24 cellular contexts compared by ENCODE assay signal in genomic region chr22:22735695-22736611, GRCh38.
"Had no signal": no experiment of that assay in that cellular context is flagged by ENCODE, and none has a peak within 500 bp of the region (broad histone marks: within the 10 kb centered on the region; RNA-seq: fewer than 3 reads in every experiment).

No MANE protein-coding gene starts in this region.

- H3K27me3 ChIP-seq: body of pancreas, cardiac muscle cell, uterus had no signal

- FAIRE-seq: small intestine had no signal

- H3K4me3 Mint-ChIP-seq: activated CD4-positive, alpha-beta memory T cell treated with anti-CD3 and anti-CD28 coated beads, Interleukin-2, amount 10 ng/mL, durations not matched to agents 7 days and 5 days; activated CD4-positive, alpha-beta T cell treated with anti-CD3 and anti-CD28 coated beads, Interleukin-2, amount 10 ng/mL, durations not matched to agents 24 days and 14 days; activated naive CD8-positive, alpha-beta T cell treated with anti-CD3 and anti-CD28 coated beads, Interleukin-2, amount 50 U/mL, for 24 hours; activated T-cell treated with anti-CD3 and anti-CD28 coated beads, Interleukin-2, amount 50 U/mL, for 72 hours; dendritic cell treated with granulocyte-macrophage colony-stimulating factor and Interleukin-4, amounts not matched to agents 40 ng/mL and 50 ng/mL, for 4 days; neural progenitor cell; stimulated activated memory B cell treated with anti-CD40 and anti-IgM and Interleukin-4, amounts not matched to agents 10 μg/mL and 1 μg/mL and 100 μg/mL, for 72 hours had no signal

- H3K4me1 Mint-ChIP-seq: neural progenitor cell; stimulated activated memory B cell treated with anti-CD40 and anti-IgM and Interleukin-4, amounts not matched to agents 10 μg/mL and 1 μg/mL and 100 μg/mL, for 72 hours had no signal

- H3K9me3 Mint-ChIP-seq: activated CD4-positive, alpha-beta memory T cell treated with anti-CD3 and anti-CD28 coated beads, Interleukin-2, amount 10 ng/mL, durations not matched to agents 7 days and 5 days; activated CD4-positive, alpha-beta T cell treated with anti-CD3 and anti-CD28 coated beads, Interleukin-2, amount 10 ng/mL, durations not matched to agents 24 days and 14 days; activated naive CD8-positive, alpha-beta T cell treated with anti-CD3 and anti-CD28 coated beads, Interleukin-2, amount 50 U/mL, for 24 hours; activated T-cell treated with anti-CD3 and anti-CD28 coated beads, Interleukin-2, amount 50 U/mL, for 72 hours; dendritic cell treated with granulocyte-macrophage colony-stimulating factor and Interleukin-4, amounts not matched to agents 40 ng/mL and 50 ng/mL, for 4 days; stimulated activated memory B cell treated with anti-CD40 and anti-IgM and Interleukin-4, amounts not matched to agents 10 μg/mL and 1 μg/mL and 100 μg/mL, for 72 hours had no signal

- ATAC-seq: activated naive CD8-positive, alpha-beta T cell treated with anti-CD3 and anti-CD28 coated beads, Interleukin-2, amount 50 U/mL, for 24 hours; activated T-cell treated with anti-CD3 and anti-CD28 coated beads, Interleukin-2, amount 50 U/mL, for 72 hours; body of pancreas; left lobe of liver; lower lobe of right lung; mucosa of descending colon; sciatic nerve; stimulated activated memory B cell treated with anti-CD40 and anti-IgM and Interleukin-4, amounts not matched to agents 10 μg/mL and 1 μg/mL and 100 μg/mL, for 72 hours had no signal

- H3K9me3 ChIP-seq: body of pancreas, lower lobe of right lung, mucosa of descending colon, transverse colon, uterus had no signal

- H3K4me1 ChIP-seq: body of pancreas, lower lobe of right lung, neural progenitor cell, transverse colon, uterus had no signal

- H3K4me2 ChIP-seq: neural progenitor cell had no signal

- H3K27ac ChIP-seq: body of pancreas, cardiac muscle cell, lower lobe of right lung, neural progenitor cell, transverse colon, uterus had no signal

- H3K36me3 Mint-ChIP-seq: neural progenitor cell; stimulated activated memory B cell treated with anti-CD40 and anti-IgM and Interleukin-4, amounts not matched to agents 10 μg/mL and 1 μg/mL and 100 μg/mL, for 72 hours had no signal

- H3K4me3 ChIP-seq: body of pancreas, cardiac muscle cell, lower lobe of right lung, mucosa of descending colon, neural progenitor cell, transverse colon, uterus had no signal

- H3K27ac Mint-ChIP-seq: activated CD4-positive, alpha-beta memory T cell treated with anti-CD3 and anti-CD28 coated beads, Interleukin-2, amount 10 ng/mL, durations not matched to agents 7 days and 5 days; activated CD4-positive, alpha-beta T cell treated with anti-CD3 and anti-CD28 coated beads, Interleukin-2, amount 10 ng/mL, durations not matched to agents 24 days and 14 days; activated naive CD8-positive, alpha-beta T cell treated with anti-CD3 and anti-CD28 coated beads, Interleukin-2, amount 50 U/mL, for 24 hours; activated T-cell treated with anti-CD3 and anti-CD28 coated beads, Interleukin-2, amount 50 U/mL, for 72 hours; dendritic cell treated with granulocyte-macrophage colony-stimulating factor and Interleukin-4, amounts not matched to agents 40 ng/mL and 50 ng/mL, for 4 days; neural progenitor cell; stimulated activated memory B cell treated with anti-CD40 and anti-IgM and Interleukin-4, amounts not matched to agents 10 μg/mL and 1 μg/mL and 100 μg/mL, for 72 hours had no signal

- H3K36me3 ChIP-seq: cardiac muscle cell, lower lobe of right lung, neural progenitor cell, transverse colon, uterus had no signal

- DNase-seq: activated CD4-positive, alpha-beta memory T cell treated with anti-CD3 and anti-CD28 coated beads, Interleukin-2, amount 10 ng/mL, durations not matched to agents 7 days and 5 days; activated CD4-positive, alpha-beta T cell treated with anti-CD3 and anti-CD28 coated beads, Interleukin-2, amount 10 ng/mL, durations not matched to agents 24 days and 14 days; activated effector memory CD4-positive, alpha-beta T cell treated with Interleukin-2 at 50 U/mL for 16 hours; activated naive CD4-positive, alpha-beta T cell treated with anti-CD3 and anti-CD28 coated beads, Interleukin-2, amount 50 U/mL, for 16 hours; activated naive CD8-positive, alpha-beta T cell treated with anti-CD3 and anti-CD28 coated beads, Interleukin-2, amount 50 U/mL, for 24 hours; activated T-cell treated with anti-CD3 and anti-CD28 coated beads, Interleukin-2, amount 50 U/mL, for 72 hours; anterior cingulate cortex; body of pancreas; effector CD4-positive, alpha-beta T cell; foreskin melanocyte; lower lobe of right lung; mesendoderm; mucosa of descending colon; small intestine; stimulated activated CD4-positive, alpha-beta T cell treated with anti-CD3 and anti-CD28 coated beads, Interleukin-2, amount 100 ng/mL, for 24 hours; T-helper 9 cell; transverse colon had no signal
